Comparison of ENCODE assay signal across 8 cellular contexts in genomic region chr5:131796793-131797693, GRCh38. TPM values are rescaled to one million over a fixed set of nuclear protein-coding genes. Genes with fewer than 3 reads are reported as not detected.
DNase-seq lines count a peak whose midpoint lies in the region; ATAC-seq lines count a peak whose summit lies in the region.

Gene FNIP1 (minus strand): TSS chr5:131797017. CDS start chr5:131796921, 96 bp downstream.

- peaks cover 2% of the 10 kb centered on the region for H3K36me3 Mint-ChIP-seq in IgD-negative memory B cell

- H3K27me3 Mint-ChIP-seq in IgD-negative memory B cell, result no peaks in the 10 kb centered on the region

- DNase-seq in DMS 273 treated with DMSO at 0.1 percent for 48 hours (lab: John Stamatoyannopoulos, UW) (peak; percentile 90), OCI-M2 (lab: John Stamatoyannopoulos, UW; ENCODE audit: unreplicated experiment) (peak; percentile 75), activated T-cell treated with anti-CD3 and anti-CD28 coated beads for 4 hours (peak; percentile 98), epithelial cell of prostate (ENCODE audit: low read depth, low spot score) (peak; percentile 77), mucosa of gallbladder (ENCODE audit: low spot score) (peak; percentile 99)
- peak; percentile 97 to 98 for DNase-seq in stimulated activated CD8-positive, alpha-beta memory T cell treated with anti-CD3 and anti-CD28 coated beads, Interleukin-4, amount 100 ng/mL, for 4 hours (ENCODE audit: low read depth in 2 of 2, low spot score in 1 of 2)

- H3K4me3 Mint-ChIP-seq in IgD-negative memory B cell, result peak within 1 kb of the TSS; percentile 61 to 98 (median 96)

- peak within 1 kb of the TSS; percentile 54 to 97 (median 96) for H3K27ac Mint-ChIP-seq in IgD-negative memory B cell

- peak within 1 kb of the TSS; percentile 76 for H3K27ac ChIP-seq in epithelial cell of prostate

- ATAC-seq in GM21529 (IDR thresholded peaks at IDR 0.05; ENCODE audit: unreplicated experiment), result peak; percentile 94

- no peaks in the 10 kb centered on the region for H3K9me3 Mint-ChIP-seq in IgD-negative memory B cell

- H3K4me1 Mint-ChIP-seq in IgD-negative memory B cell, result peaks cover 21 to 32% (median 31%) of the 10 kb centered on the region in 3 donors

RNA-seq across cellular contexts. Expression of gene FNIP1, which starts in this region (rescaled TPM):
- polyA plus RNA-seq in IgD-negative memory B cell, result 21.9 TPM
- 36.1 TPM for total RNA-seq in mucosa of gallbladder

Comparison
In these comparisons a context has a peak if more than half of its experiments do, and no peak if none do; other contexts are left out.
1. Peak in every context shown above with its lines: DNase-seq, ATAC-seq and H3K27ac ChIP-seq.